Comparison of ENCODE assay signal across 21 cellular contexts in the genomic region with DNA sequence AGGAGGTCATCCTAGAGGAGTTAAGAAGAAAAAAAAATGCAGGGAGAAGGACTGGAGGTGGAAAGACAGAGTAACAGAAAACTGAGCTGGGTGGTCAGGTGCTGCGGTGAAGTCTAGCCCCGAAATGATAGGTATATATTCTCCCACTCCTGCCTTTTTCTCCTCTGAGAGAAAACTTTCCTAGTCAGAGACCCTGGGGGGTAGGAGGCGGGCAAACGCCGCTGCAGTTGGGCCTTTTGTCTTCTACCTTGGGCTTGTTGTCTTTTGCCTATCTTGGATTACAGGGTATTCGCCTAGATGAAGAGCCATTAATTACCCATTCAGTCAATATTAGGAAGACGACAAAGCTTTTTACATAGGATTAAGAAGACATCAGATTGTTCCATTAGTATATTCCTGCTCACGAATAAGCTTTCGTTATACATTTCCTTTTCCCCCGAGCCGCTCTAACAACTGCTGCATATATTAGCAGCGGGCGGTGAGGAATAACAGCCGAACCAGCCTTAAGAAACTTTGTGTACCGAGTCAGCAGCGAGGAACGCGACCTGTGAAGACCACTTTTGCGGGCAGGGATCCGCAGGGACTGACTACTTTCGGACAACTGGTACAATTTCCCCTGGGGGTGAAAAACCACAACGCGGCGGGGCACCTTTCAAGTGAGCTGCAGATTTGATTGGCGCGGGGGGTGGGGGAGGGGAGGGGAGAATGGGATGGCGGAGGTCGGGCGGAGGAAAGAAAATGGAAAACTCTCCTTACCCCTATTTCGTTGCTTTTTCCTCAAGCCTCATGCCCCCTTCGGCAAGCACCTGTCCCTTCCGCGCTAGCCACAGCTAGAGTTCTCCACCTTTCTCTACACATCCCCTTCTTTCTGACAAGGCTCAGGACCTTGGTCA. TPM values are rescaled to one million over a fixed set of nuclear protein-coding genes. Genes with fewer than 3 reads are reported as not detected.
A peak's percentile ranks its signal among the peaks of the same experiment; 100 is the strongest.
DNase-seq lines count a peak whose midpoint lies in the region; ATAC-seq and TF ChIP-seq lines count a peak whose summit lies in the region.
"Had no signal": no experiment of that assay in that cellular context is flagged by ENCODE, and none has a peak within 500 bp of the region (broad histone marks: within the 10 kb centered on the region; RNA-seq: fewer than 3 reads in every experiment).

No MANE protein-coding gene starts in this region.

- H3K27ac Mint-ChIP-seq in progenitor cell of endocrine pancreas, result no peak overlapping the region
- H3K27ac Mint-ChIP-seq: effector memory CD8-positive, alpha-beta T cell had no signal

- TF ChIP-seq CTCF in SK-N-SH (IDR thresholded peaks at IDR 0.05), result no peak
- TF ChIP-seq CTCF in progenitor cell of endocrine pancreas (IDR thresholded peaks at IDR 0.05; ENCODE audit: unreplicated experiment), result no peak
- TF ChIP-seq CTCF in tibial nerve (IDR thresholded peaks at IDR 0.05), result no peak

- CTCF ChIA-PET in SK-N-SH (lab: Yijun Ruan, JAX), result interaction anchor here (1.3 to 1.4 kb wide), 3 partner anchors 12 to 1318 kb away, joined by 3 to 5 read pairs (median 3); no protein-coding TSS in a partner anchor

- H3K9ac ChIP-seq in SK-N-SH, result no peak overlapping the region
- no peak overlapping the region for H3K9ac ChIP-seq in iPS-20b (ENCODE audit: low read depth, low read length)

- WGBS in SK-N-SH (ENCODE audit: low lambda C conversion rate), result 17% methylated on average over 33 of the region's 33 CpGs
- WGBS in tibial nerve, 2 donors, result 6 to 8% methylated on average over 33 of the region's 33 CpGs

- H3K27ac ChIP-seq in SK-N-SH (ENCODE audit: low read depth in 2 of 2, low read length in 1 of 2) (no peak overlapping the region), iPS-20b (ENCODE audit: low read length) (no peak overlapping the region), tibial nerve (no peak overlapping the region)
- H3K27ac ChIP-seq: C4-2B, neutrophil, RWPE1, transverse colon had no signal

- no peaks in the 10 kb centered on the region for H3K79me2 ChIP-seq in SK-N-SH (ENCODE audit: insufficient read depth)

- no peak for DNase-seq in SK-N-SH
- DNase-seq in amniotic epithelial cell (ENCODE audit: low read depth), result peak; percentile 68
- no peak for DNase-seq in progenitor cell of endocrine pancreas (ENCODE audit: low spot score, unreplicated experiment)
- DNase-seq in tibial nerve (ENCODE audit: low spot score in 2 of 2), result no peak
- DNase-seq in NCI-H1105 treated with DMSO at 0.1 percent for 48 hours (lab: John Stamatoyannopoulos, UW), result no peak
- DNase-seq: activated CD8-positive, alpha-beta memory T cell treated with anti-CD3 and anti-CD28 coated beads, Interleukin-2, amount 50 U/mL, for 4 hours; DMS79 treated with DMSO at 0.1 percent for 48 hours; effector memory CD8-positive, alpha-beta T cell; stimulated activated CD4-positive, alpha-beta T cell treated with anti-CD3 and anti-CD28 coated beads, Interleukin-4, amount 100 ng/mL, for 4 hours; transverse colon had no signal

- peaks cover 97% of the 10 kb centered on the region for H3K27me3 Mint-ChIP-seq in progenitor cell of endocrine pancreas

- H3K4me2 ChIP-seq in SK-N-SH, result no peak overlapping the region

- ATAC-seq in SK-N-SH treated with all-trans-retinoic acid at 6 μM for 48 hours, result no peak
- ATAC-seq in GM21447 (IDR thresholded peaks at IDR 0.05; ENCODE audit: unreplicated experiment), result no peak
- ATAC-seq: activated naive CD4-positive, alpha-beta T cell treated with anti-CD3 and anti-CD28 coated beads, Interleukin-2, amount 50 U/mL, for 72 hours; effector memory CD8-positive, alpha-beta T cell; HepG2 had no signal

- H3K9me3 Mint-ChIP-seq in progenitor cell of endocrine pancreas (ENCODE audit: low read depth), result no peaks in the 10 kb centered on the region
- H3K9me3 Mint-ChIP-seq: effector memory CD8-positive, alpha-beta T cell had no signal

- H3K4me3 Mint-ChIP-seq in progenitor cell of endocrine pancreas (ENCODE audit: low read depth), result peak overlapping the region; percentile 28
- H3K4me3 Mint-ChIP-seq: effector memory CD8-positive, alpha-beta T cell had no signal

- TF ChIP-seq EP300 in SK-N-SH (IDR thresholded peaks at IDR 0.05; ENCODE audit: borderline replicate concordance in 1 of 2, low read depth in 1 of 2, low read length in 1 of 2), result no peak
- no peak for TF ChIP-seq EP300 in tibial nerve (IDR thresholded peaks at IDR 0.05)

- H3K4me3 ChIP-seq in SK-N-SH (ENCODE audit: low read depth in 2 of 2, low read length in 1 of 2) (no peak overlapping the region), iPS-20b (ENCODE audit: low read length) (peak overlapping the region; percentile 49), tibial nerve (no peak overlapping the region)
- H3K4me3 ChIP-seq: HAP-1, lung, transverse colon had no signal

- H3K4me1 Mint-ChIP-seq in progenitor cell of endocrine pancreas (ENCODE audit: low read depth), result peaks cover 18% of the 10 kb centered on the region

- no peaks in the 10 kb centered on the region for H4K20me1 ChIP-seq in SK-N-SH (ENCODE audit: insufficient read depth)

- no peaks in the 10 kb centered on the region for H3K9me2 ChIP-seq in SK-N-SH

- no peak for TF ChIP-seq POLR2A in tibial nerve (IDR thresholded peaks at IDR 0.05)

- TF ChIP-seq RAD21 in SK-N-SH (IDR thresholded peaks at IDR 0.05; ENCODE audit: low read length), result no peak

- H3K36me3 Mint-ChIP-seq in progenitor cell of endocrine pancreas (ENCODE audit: insufficient read depth), result no peaks in the 10 kb centered on the region

- POLR2A ChIA-PET in SK-N-SH (lab: Yijun Ruan, JAX), result no interaction called here

- H3F3A ChIP-seq in SK-N-SH (replicated peaks; ENCODE audit: insufficient read depth), result no peaks in the 10 kb centered on the region

- no peaks in the 10 kb centered on the region for H3K9me3 ChIP-seq in SK-N-SH
- no peaks in the 10 kb centered on the region; the same call in 1 of the 2 replicates for H3K9me3 ChIP-seq in iPS-20b (ENCODE audit: insufficient read depth, low read depth, low read length)
- H3K9me3 ChIP-seq in tibial nerve, result no peaks in the 10 kb centered on the region
- H3K9me3 ChIP-seq: HAP-1, neutrophil, transverse colon had no signal

- no peaks in the 10 kb centered on the region for H3K36me3 ChIP-seq in SK-N-SH (replicated peaks in 1 of 2; ENCODE audit: control insufficient read depth in 1 of 2, insufficient read depth in 2 of 2, low read length in 1 of 2)
- H3K36me3 ChIP-seq in iPS-20b (ENCODE audit: insufficient read depth, low read depth, low read length), result no peaks in the 10 kb centered on the region
- H3K36me3 ChIP-seq in tibial nerve, result no peaks in the 10 kb centered on the region
- H3K36me3 ChIP-seq: HAP-1, neutrophil, transverse colon had no signal

- peaks cover 0 to 7% of the 10 kb centered on the region in 2 experiments; a peak in 1 of 4 replicates for H3K4me1 ChIP-seq in SK-N-SH (ENCODE audit: control insufficient read depth in 1 of 2, insufficient read depth in 2 of 2, low read depth in 1 of 2, low read length in 1 of 2)
- peaks cover 29% of the 10 kb centered on the region; the same call in 1 of the 2 replicates for H3K4me1 ChIP-seq in iPS-20b (ENCODE audit: insufficient read depth, low read length)
- H3K4me1 ChIP-seq in tibial nerve, result peaks cover 0 to 48% (median 15%) of the 10 kb centered on the region in 4 donors

- peaks cover 94% of the 10 kb centered on the region for H3K27me3 ChIP-seq in SK-N-SH (ENCODE audit: insufficient read depth)
- H3K27me3 ChIP-seq in iPS-20b (ENCODE audit: insufficient read depth, low read length), result peaks cover 100% of the 10 kb centered on the region
- peaks cover 4 to 100% of the 10 kb centered on the region in 2 donors for H3K27me3 ChIP-seq in tibial nerve

- no peak overlapping the region for H2AFZ ChIP-seq in SK-N-SH (ENCODE audit: low read depth)

TF ChIP-seq in SK-N-SH, 30 proteins besides CTCF, POLR2A, EP300 and RAD21 (continues in another document):
- no peak for TF ChIP-seq PBX3 (IDR thresholded peaks at IDR 0.05)
- no peak for TF ChIP-seq RXRA (IDR thresholded peaks at IDR 0.05; ENCODE audit: borderline replicate concordance, low read depth)

TF ChIP-seq in SK-N-SH treated with all-trans-retinoic acid at 6 μM for 48 hours, 23 proteins besides CTCF, POLR2A, EP300 and RAD21 (continues in another document):
- TF ChIP-seq GLIS3 (CRISPR knock-in tag; IDR thresholded peaks at IDR 0.05) (no peak), ARNTL (CRISPR knock-in tag; IDR thresholded peaks at IDR 0.05; ENCODE audit: borderline replicate concordance, low read depth) (no peak)
- TF ChIP-seq, protein P1, sequence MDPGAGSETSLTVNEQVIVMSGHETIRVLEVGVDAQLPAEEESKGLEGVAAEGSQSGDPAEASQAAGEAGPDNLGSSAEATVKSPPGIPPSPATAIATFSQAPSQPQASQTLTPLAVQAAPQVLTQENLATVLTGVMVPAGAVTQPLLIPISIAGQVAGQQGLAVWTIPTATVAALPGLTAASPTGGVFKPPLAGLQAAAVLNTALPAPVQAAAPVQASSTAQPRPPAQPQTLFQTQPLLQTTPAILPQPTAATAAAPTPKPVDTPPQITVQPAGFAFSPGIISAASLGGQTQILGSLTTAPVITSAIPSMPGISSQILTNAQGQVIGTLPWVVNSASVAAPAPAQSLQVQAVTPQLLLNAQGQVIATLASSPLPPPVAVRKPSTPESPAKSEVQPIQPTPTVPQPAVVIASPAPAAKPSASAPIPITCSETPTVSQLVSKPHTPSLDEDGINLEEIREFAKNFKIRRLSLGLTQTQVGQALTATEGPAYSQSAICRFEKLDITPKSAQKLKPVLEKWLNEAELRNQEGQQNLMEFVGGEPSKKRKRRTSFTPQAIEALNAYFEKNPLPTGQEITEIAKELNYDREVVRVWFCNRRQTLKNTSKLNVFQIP (CRISPR knock-in tag; IDR thresholded peaks at IDR 0.05; ENCODE audit: borderline replicate concordance, low read depth), result no peak

RNA-seq across cellular contexts. Expression of gene PITX2, which starts 5.7 kb away (rescaled TPM):
- polyA plus RNA-seq in SK-N-SH (2012; rRNA removed), result not detected in 2 replicates
- not detected in 2 replicates for polyA plus RNA-seq in SK-N-SH (2012; cell fraction: cytosol; rRNA removed)
- not detected in 2 replicates for polyA plus RNA-seq in SK-N-SH (2012; cell fraction: nucleus; rRNA removed)
- total RNA-seq in progenitor cell of endocrine pancreas (5.3 and 7.4 TPM in 2 replicates), tibial nerve (not detected)
- total RNA-seq: activated naive CD4-positive, alpha-beta T cell treated with anti-CD3 and anti-CD28 coated beads, Interleukin-2, amount 50 U/mL, for 72 hours; HepG2; lung; T-helper 1 cell treated with Interleukin-12 subunit alpha and Interleukin-12 subunit beta and Interleukin-4 antibody, amounts not matched to agents 30 ng/mL and 1 ng/mL, for 36 hours had no signal
- polyA plus RNA-seq: HepG2, lung had no signal
